Comparison of ENCODE assay signal across 1 cellular context in the genomic region with DNA sequence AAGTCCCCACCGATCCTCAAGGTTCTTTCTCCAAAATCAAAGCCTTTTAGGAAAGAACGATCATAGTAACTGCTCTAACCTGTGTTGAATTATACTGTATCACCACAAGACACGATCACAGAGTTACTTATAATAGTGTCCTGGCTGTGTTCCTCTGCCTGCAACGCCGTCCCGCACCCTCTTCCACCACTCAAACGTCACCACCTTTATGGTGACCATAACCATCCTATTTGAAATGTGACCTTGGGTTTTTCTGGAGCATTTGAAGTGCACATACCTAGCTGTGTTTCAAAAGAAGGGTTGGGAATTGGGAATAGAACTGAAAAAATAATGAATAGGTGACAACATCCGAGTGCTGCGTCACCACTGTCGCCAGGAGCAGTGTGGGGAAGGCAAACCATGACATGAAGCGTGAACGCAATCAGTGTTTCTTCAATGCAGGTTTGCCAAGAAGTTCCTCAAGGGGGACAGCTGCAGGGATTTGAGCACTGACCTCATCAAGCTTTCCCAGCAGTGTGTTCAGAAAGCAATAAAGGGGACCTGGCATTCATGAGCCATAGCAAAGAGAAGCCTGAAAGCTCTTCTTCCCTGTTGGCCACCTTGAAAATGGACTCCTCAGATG.
TF ChIP-seq lines count a peak whose summit lies in the region.

No MANE protein-coding gene starts in this region.

TF ChIP-seq in H1, 55 proteins besides CTCF, POLR2A, EP300 and RAD21:
- no peak for TF ChIP-seq YY1 (IDR thresholded peaks at IDR 0.05; ENCODE audit: low read depth, low read length)
- TF ChIP-seq SIX5 (IDR thresholded peaks at IDR 0.05; ENCODE audit: low read depth, low read length), result no peak
- TF ChIP-seq GTF2F1 (IDR thresholded peaks at IDR 0.05; ENCODE audit: borderline replicate concordance, low read depth, low read length), result no peak
- TF ChIP-seq KDM5A (IDR thresholded peaks at IDR 0.05; ENCODE audit: low read length), result no peak
- TF ChIP-seq TCF12 (IDR thresholded peaks at IDR 0.05; ENCODE audit: low read depth, low read length), result no peak
- no peak for TF ChIP-seq CTBP2 (IDR thresholded peaks at IDR 0.05; ENCODE audit: borderline replicate concordance, insufficient read depth, insufficient read length, low read length)
- no peak for TF ChIP-seq JUND (IDR thresholded peaks at IDR 0.05; ENCODE audit: low read length)
- TF ChIP-seq POU5F1 (IDR thresholded peaks at IDR 0.05; ENCODE audit: low read depth, low read length), result no peak
- TF ChIP-seq MAFK (IDR thresholded peaks at IDR 0.05; ENCODE audit: low read depth, low read length), result no peak
- no peak for TF ChIP-seq SAP30 (IDR thresholded peaks at IDR 0.05; ENCODE audit: insufficient read depth, insufficient replicate concordance, low read length)
- no peak for TF ChIP-seq RFX5 (IDR thresholded peaks at IDR 0.05; ENCODE audit: borderline replicate concordance, low read depth, low read length)
